Comparison of ENCODE assay signal across 1 cellular context in genomic region chr4:139912423-139912822, GRCh38.
TF ChIP-seq lines count a peak whose summit lies in the region.

No MANE protein-coding gene starts in this region.

TF ChIP-seq in GM23338, 12 proteins besides CTCF, POLR2A, EP300 and RAD21 (continued from another document):
- no peak for TF ChIP-seq ZNF462 (CRISPR knock-in tag; IDR thresholded peaks at IDR 0.05)
- TF ChIP-seq, protein P1, sequence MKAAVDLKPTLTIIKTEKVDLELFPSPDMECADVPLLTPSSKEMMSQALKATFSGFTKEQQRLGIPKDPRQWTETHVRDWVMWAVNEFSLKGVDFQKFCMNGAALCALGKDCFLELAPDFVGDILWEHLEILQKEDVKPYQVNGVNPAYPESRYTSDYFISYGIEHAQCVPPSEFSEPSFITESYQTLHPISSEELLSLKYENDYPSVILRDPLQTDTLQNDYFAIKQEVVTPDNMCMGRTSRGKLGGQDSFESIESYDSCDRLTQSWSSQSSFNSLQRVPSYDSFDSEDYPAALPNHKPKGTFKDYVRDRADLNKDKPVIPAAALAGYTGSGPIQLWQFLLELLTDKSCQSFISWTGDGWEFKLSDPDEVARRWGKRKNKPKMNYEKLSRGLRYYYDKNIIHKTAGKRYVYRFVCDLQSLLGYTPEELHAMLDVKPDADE (IDR thresholded peaks at IDR 0.05) = no peak
- no peak for TF ChIP-seq POLR2AphosphoS5 (IDR thresholded peaks at IDR 0.05; ENCODE audit: low read depth)
- no peak for TF ChIP-seq EZH2 (IDR thresholded peaks at IDR 0.05; ENCODE audit: low read depth, unreplicated experiment)
- TF ChIP-seq ZNF331 (CRISPR knock-in tag; IDR thresholded peaks at IDR 0.05; ENCODE audit: low read depth) = no peak
- no peak for TF ChIP-seq CREB1 (CRISPR knock-in tag; IDR thresholded peaks at IDR 0.05; ENCODE audit: low read depth)
